Comparison of ENCODE assay signal across 8 cellular contexts in the genomic region with DNA sequence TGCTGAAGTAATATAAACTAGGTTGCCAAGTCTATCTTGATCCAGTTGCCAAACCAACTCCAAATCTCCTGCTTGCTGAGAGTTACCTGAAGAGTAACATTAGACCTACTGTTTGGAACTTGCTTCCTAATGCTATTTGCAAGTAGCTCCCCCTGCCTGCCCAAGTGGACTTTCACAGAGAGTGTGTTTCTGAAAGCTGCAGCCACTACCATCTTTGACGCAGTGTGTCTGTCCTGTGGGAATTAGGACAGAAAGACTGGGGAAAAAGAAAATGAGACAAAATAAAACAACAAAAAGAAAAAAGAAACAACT.
A peak's percentile ranks its signal among the peaks of the same experiment; 100 is the strongest.
DNase-seq lines count a peak whose midpoint lies in the region; ATAC-seq, FAIRE-seq and TF ChIP-seq lines count a peak whose summit lies in the region.

No MANE protein-coding gene starts in this region.

- FAIRE-seq in GM12891 (lab: Jason Lieb, UNC): no peak

- no peaks in the 10 kb centered on the region for H3K36me3 ChIP-seq in lung (ENCODE audit: control insufficient read depth in 2 of 2, insufficient read depth in 2 of 2, low read length in 2 of 2)

- peak; percentile 37 for DNase-seq in G401 (ENCODE audit: low spot score)
- peak; percentile 47 for DNase-seq in LoVo (ENCODE audit: low spot score)
- DNase-seq in cardiac fibroblast (ENCODE audit: low read depth in 2 of 2): peak; percentile 29 to 47
- peak; percentile 32 for DNase-seq in lung (ENCODE audit: low spot score)
- no peak for DNase-seq in GM12891 (ENCODE audit: insufficient read length, low spot score)
- DNase-seq in putamen (ENCODE audit: low spot score): no peak
- no peak for DNase-seq in NCI-H1105 (lab: John Stamatoyannopoulos, UW)
- no peak for DNase-seq in NCI-H2227 treated with DMSO at 0.1 percent for 48 hours (lab: John Stamatoyannopoulos, UW)

- no peaks in the 10 kb centered on the region for H3K27me3 ChIP-seq in lung (ENCODE audit: control insufficient read depth, insufficient read depth)

- 65 to 90% methylated on average over 1 of the region's 1 CpG for WGBS in lung, 2 donors

- H3K27ac ChIP-seq in lung (ENCODE audit: low read depth in 1 of 2, low read length in 1 of 2): no peak overlapping the region

- H3K4me1 ChIP-seq in lung (ENCODE audit: control insufficient read depth in 2 of 2, insufficient read depth in 2 of 2, low read length in 2 of 2): peaks cover 0 to 1% of the 10 kb centered on the region in 2 donors

- in situ Hi-C loops in G401 (cut with HindIII; ENCODE audit: low sequenced_read_pairs): no loop called here

- ATAC-seq in lung (ENCODE audit: insufficient read depth, low FRiP score): no peak

- no peak for TF ChIP-seq POLR2A in GM12891 (IDR thresholded peaks at IDR 0.05; ENCODE audit: low read depth, low read length)

- H3K4me3 ChIP-seq in cardiac fibroblast (replicated peaks in 1 of 2; ENCODE audit: low read depth in 2 of 2, low read length in 2 of 2): no peak overlapping the region
- H3K4me3 ChIP-seq in lung: no peak overlapping the region

- H3K9me3 ChIP-seq in lung (ENCODE audit: control insufficient read depth in 2 of 2, insufficient read depth in 1 of 2, low read length in 1 of 2): no peaks in the 10 kb centered on the region

- peak; percentile 46 for TF ChIP-seq CTCF in cardiac fibroblast (IDR thresholded peaks at IDR 0.05; ENCODE audit: low read depth, low read length)
- no peak for TF ChIP-seq CTCF in lung (IDR thresholded peaks at IDR 0.05; ENCODE audit: control extremely low read depth, extremely low read depth)

TF ChIP-seq in GM12891, 5 proteins besides CTCF, POLR2A, EP300 and RAD21:
- TF ChIP-seq PAX5 (IDR thresholded peaks at IDR 0.05; ENCODE audit: insufficient read depth, low read length, severe bottlenecking) (no peak), SPI1 (IDR thresholded peaks at IDR 0.05; ENCODE audit: low read depth, low read length) (no peak), POU2F2 (IDR thresholded peaks at IDR 0.05; ENCODE audit: low read depth, low read length) (no peak), TAF1 (IDR thresholded peaks at IDR 0.05; ENCODE audit: low read depth, low read length) (no peak), POLR2AphosphoS5 (IDR thresholded peaks at IDR 0.05; ENCODE audit: low read depth, low read length) (no peak)

Comparison
In these comparisons a context has a peak if more than half of its experiments do, and no peak if none do; other contexts are left out.
1. DNase-seq: peak in G401 (single experiment), LoVo (single experiment), cardiac fibroblast (2 of 2) and lung (single experiment); none in GM12891 (single experiment), putamen (single experiment), NCI-H1105 (single experiment) and NCI-H2227 treated with DMSO at 0.1 percent for 48 hours (single experiment).